13 cellular contexts compared by ENCODE assay signal in the genomic region with DNA sequence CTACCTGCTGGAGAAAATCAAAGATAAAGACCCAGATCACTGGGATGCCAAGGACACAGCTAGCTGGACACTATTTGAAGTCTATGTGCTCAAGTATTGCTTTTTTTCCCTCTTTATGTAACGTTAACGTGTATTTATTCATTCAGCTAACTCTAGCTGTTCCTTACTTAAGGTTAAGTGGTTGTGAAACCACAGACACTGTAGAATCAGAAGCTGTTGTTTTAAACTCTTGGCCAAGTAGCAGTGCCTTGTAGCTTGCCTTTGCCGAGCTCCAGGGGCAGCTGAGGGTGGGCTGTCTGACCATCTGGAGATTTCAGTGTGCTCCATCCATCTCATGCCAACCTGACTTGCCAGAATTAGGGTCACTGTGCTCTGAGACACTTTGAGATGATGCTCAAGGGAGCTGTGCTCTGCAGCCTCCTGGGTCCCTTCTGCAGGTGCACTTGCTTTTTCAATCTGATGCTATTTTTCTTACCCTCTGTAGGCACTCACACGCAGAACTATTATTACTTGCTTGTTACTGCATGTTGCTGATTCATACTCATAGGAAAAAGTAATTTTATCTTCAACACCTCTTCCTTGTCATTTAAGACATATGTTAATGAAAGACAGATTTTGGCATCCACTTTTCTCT.
DNase-seq lines count a peak whose midpoint lies in the region; ATAC-seq and TF ChIP-seq lines count a peak whose summit lies in the region.
"Had no signal": no experiment of that assay in that cellular context is flagged by ENCODE, and none has a peak within 500 bp of the region (broad histone marks: within the 10 kb centered on the region; RNA-seq: fewer than 3 reads in every experiment).

No MANE protein-coding gene starts in this region.

- H3K9me3 ChIP-seq in mucosa of descending colon, result no peaks in the 10 kb centered on the region
- peaks cover under 1% of the 10 kb centered on the region for H3K9me3 ChIP-seq in suprapubic skin
- H3K9me3 ChIP-seq: vagina had no signal

- intact Hi-C loops in mucosa of descending colon (cut with DNase I, micrococcal nuclease), result no loop called here

- H3K27me3 Mint-ChIP-seq in WTC11 (ENCODE audit: low read depth), result no peaks in the 10 kb centered on the region; the same call in 1 of the 2 replicates

- H3K4me1 ChIP-seq in mucosa of descending colon (ENCODE audit: low read depth) (no peaks in the 10 kb centered on the region), suprapubic skin (peaks cover 8% of the 10 kb centered on the region)

- ATAC-seq in activated CD4-positive, CD25-positive, alpha-beta regulatory T cell treated with anti-CD3 and anti-CD28 coated beads, Interleukin-2, amount 50 U/mL, for 24 hours, result peak; percentile 42 to 54
- peak; percentile 34 for ATAC-seq in HG02610 (IDR thresholded peaks at IDR 0.05; ENCODE audit: unreplicated experiment)
- ATAC-seq in WTC11, result no peak
- ATAC-seq in mucosa of descending colon, result peak; percentile 26
- ATAC-seq in GM18907 (IDR thresholded peaks at IDR 0.05; ENCODE audit: unreplicated experiment), result no peak

- no peak for TF ChIP-seq POLR2A in suprapubic skin (IDR thresholded peaks at IDR 0.05)

- TF ChIP-seq CTCF in WTC11 (IDR thresholded peaks at IDR 0.05) (no peak), mucosa of descending colon (IDR thresholded peaks at IDR 0.05) (no peak), suprapubic skin (IDR thresholded peaks at IDR 0.05) (no peak)

- H3K27me3 ChIP-seq in suprapubic skin, result no peaks in the 10 kb centered on the region
- H3K27me3 ChIP-seq: cardiac muscle cell, vagina had no signal

- no peaks in the 10 kb centered on the region for H3K36me3 ChIP-seq in mucosa of descending colon (ENCODE audit: low read depth)
- no peaks in the 10 kb centered on the region for H3K36me3 ChIP-seq in suprapubic skin
- H3K36me3 ChIP-seq: cardiac muscle cell, vagina had no signal

- peak overlapping the region; percentile 44 for H3K4me3 Mint-ChIP-seq in WTC11

- no peak overlapping the region for H3K4me3 ChIP-seq in mucosa of descending colon
- no peak overlapping the region for H3K4me3 ChIP-seq in suprapubic skin
- H3K4me3 ChIP-seq: cardiac muscle cell, skin epidermis, vagina had no signal

- CTCF ChIA-PET in WTC11 (lab: Charles Lee), result interaction anchor here (1.5 to 2.1 kb wide), 2 partner anchors 99 to 116 kb away, joined by 4 to 8 read pairs; partner anchors contain the start of genes DCAF17 and METTL8

- DNase-seq in activated CD4-positive, CD25-positive, alpha-beta regulatory T cell treated with anti-CD3 and anti-CD28 coated beads, Interleukin-2, amount 50 U/mL, for 72 hours, result no peak
- DNase-seq in WTC11 (ENCODE audit: low spot score), result no peak
- DNase-seq in mucosa of descending colon, result no peak
- DNase-seq in mucosa of gallbladder (ENCODE audit: low spot score), result no peak
- no peak for DNase-seq in suprapubic skin (ENCODE audit: low spot score in 2 of 2)
- DNase-seq: 8988T, KBM-7 had no signal

- peaks cover 28% of the 10 kb centered on the region for H3K36me3 Mint-ChIP-seq in WTC11

- WGBS in suprapubic skin, result 74% methylated on average over 4 of the region's 4 CpGs

- no peak overlapping the region for H3K27ac ChIP-seq in suprapubic skin
- H3K27ac ChIP-seq: cardiac muscle cell, vagina had no signal

- no peak for TF ChIP-seq EP300 in suprapubic skin (IDR thresholded peaks at IDR 0.05)

- H3K4me1 Mint-ChIP-seq in WTC11, result peaks cover 80% of the 10 kb centered on the region

- H3K9me3 Mint-ChIP-seq in WTC11, result peaks cover 8% of the 10 kb centered on the region

- POLR2A ChIA-PET in WTC11 (lab: Charles Lee), result interaction anchor here (0.6 to 0.8 kb wide), 2 partner anchors 70 to 208 kb away, joined by 3 to 6 read pairs; no protein-coding TSS in a partner anchor

- H3K27ac Mint-ChIP-seq in WTC11, result peak overlapping the region; percentile 100

TF ChIP-seq in WTC11, 78 proteins besides CTCF, POLR2A, EP300 and RAD21:
- TF ChIP-seq, protein P1, sequence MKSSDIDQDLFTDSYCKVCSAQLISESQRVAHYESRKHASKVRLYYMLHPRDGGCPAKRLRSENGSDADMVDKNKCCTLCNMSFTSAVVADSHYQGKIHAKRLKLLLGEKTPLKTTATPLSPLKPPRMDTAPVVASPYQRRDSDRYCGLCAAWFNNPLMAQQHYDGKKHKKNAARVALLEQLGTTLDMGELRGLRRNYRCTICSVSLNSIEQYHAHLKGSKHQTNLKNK (CRISPR knock-in tag; IDR thresholded peaks at IDR 0.05), result no peak
- no peak for TF ChIP-seq MYBL2 (CRISPR knock-in tag; IDR thresholded peaks at IDR 0.05)
- no peak for TF ChIP-seq ZNF219 (CRISPR knock-in tag; IDR thresholded peaks at IDR 0.05; ENCODE audit: borderline replicate concordance)
- no peak for TF ChIP-seq TEAD1 (CRISPR knock-in tag; IDR thresholded peaks at IDR 0.05)
- no peak for TF ChIP-seq KAT7 (CRISPR knock-in tag; IDR thresholded peaks at IDR 0.05; ENCODE audit: borderline replicate concordance)
- TF ChIP-seq MLX (CRISPR knock-in tag; IDR thresholded peaks at IDR 0.05), result no peak
- TF ChIP-seq TEAD4 (CRISPR knock-in tag; IDR thresholded peaks at IDR 0.05), result no peak
- no peak for TF ChIP-seq ATF2 (CRISPR knock-in tag; IDR thresholded peaks at IDR 0.05; ENCODE audit: borderline replicate concordance, low read depth)

Comparison
In these comparisons a context has a peak if more than half of its experiments do, and no peak if none do; other contexts are left out.
1. ATAC-seq: peak in activated CD4-positive, CD25-positive, alpha-beta regulatory T cell treated with anti-CD3 and anti-CD28 coated beads, Interleukin-2, amount 50 U/mL, for 24 hours (2 of 2), HG02610 (single experiment) and mucosa of descending colon (single experiment); none in WTC11 (single experiment) and GM18907 (single experiment).